ENCODE assay signal across 24 cellular contexts in the genomic region with DNA sequence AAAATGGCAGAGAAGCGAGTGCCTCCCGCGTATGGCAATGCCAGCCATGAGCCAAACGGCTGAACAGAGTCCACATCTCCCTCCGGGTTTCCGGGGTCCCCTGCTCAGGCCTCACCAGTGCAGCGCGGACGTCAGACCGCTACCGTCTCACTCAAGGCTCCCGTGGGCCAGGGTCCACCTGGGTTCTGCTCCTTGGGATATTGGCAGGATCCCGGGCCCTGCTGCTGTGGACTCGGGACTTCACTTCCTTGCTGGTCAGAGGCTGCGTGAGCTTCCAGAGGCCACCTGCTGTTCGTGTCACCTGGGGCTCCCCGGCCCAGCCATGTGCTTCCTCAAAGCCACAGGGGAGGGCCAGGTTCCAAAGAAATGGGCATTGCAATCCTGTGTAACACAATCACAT. TPM values are rescaled to one million over a fixed set of nuclear protein-coding genes. Genes with fewer than 3 reads are reported as not detected.
DNase-seq lines count a peak whose midpoint lies in the region; ATAC-seq and TF ChIP-seq lines count a peak whose summit lies in the region.
"Had no signal": no experiment of that assay in that cellular context is flagged by ENCODE, and none has a peak within 500 bp of the region (broad histone marks: within the 10 kb centered on the region; RNA-seq: fewer than 3 reads in every experiment).

No MANE protein-coding gene starts in this region.

- H3K27me3 Mint-ChIP-seq in central memory CD8-positive, alpha-beta T cell = no peaks in the 10 kb centered on the region
- H3K27me3 Mint-ChIP-seq: IgD-negative memory B cell had no signal

- H3K9me3 ChIP-seq in neuronal stem cell (replicated peaks in 1 of 2; ENCODE audit: control insufficient read depth in 2 of 2, insufficient read depth in 1 of 2, low read depth in 1 of 2, low read length in 2 of 2) (peaks cover 11 to 13% of the 10 kb centered on the region in 2 donors), BE2C (peaks cover 6% of the 10 kb centered on the region)

- no peak overlapping the region for H2AFZ ChIP-seq in neuronal stem cell (ENCODE audit: low read length)

- TF ChIP-seq CTCF in BE2C (IDR thresholded peaks at IDR 0.05; ENCODE audit: low read depth, low read length) = no peak

- ATAC-seq in central memory CD8-positive, alpha-beta T cell (replicated peaks; ENCODE audit: extremely low read depth, poor library complexity, severe bottlenecking) = no peak
- ATAC-seq: A549; CD8-positive, alpha-beta T cell; GM12878; HepG2 had no signal

- H3K18ac ChIP-seq in neuronal stem cell (ENCODE audit: low read length) = peak overlapping the region; percentile 13

- H3K4me3 ChIP-seq in neuronal stem cell (ENCODE audit: low read length in 2 of 2) = no peak overlapping the region
- H3K4me3 ChIP-seq in BE2C (ENCODE audit: low read depth, low read length) = no peak overlapping the region
- H3K4me3 ChIP-seq: A549, BLaER1, GM12878 had no signal

- peaks cover 13% of the 10 kb centered on the region for H3K36me3 Mint-ChIP-seq in central memory CD8-positive, alpha-beta T cell (ENCODE audit: insufficient read depth)
- H3K36me3 Mint-ChIP-seq: IgD-negative memory B cell had no signal

- no peak overlapping the region for H3K4me3 Mint-ChIP-seq in central memory CD8-positive, alpha-beta T cell
- H3K4me3 Mint-ChIP-seq: CD14-positive monocyte; CD8-positive, alpha-beta T cell had no signal

- H3K23ac ChIP-seq in neuronal stem cell (ENCODE audit: low read depth, low read length, poor library complexity) = no peak overlapping the region

- H4K8ac ChIP-seq in neuronal stem cell (ENCODE audit: low read depth, low read length) = no peak overlapping the region

- H3K27ac ChIP-seq in neuronal stem cell (replicated peaks; ENCODE audit: low read length) = no peak overlapping the region
- H3K27ac ChIP-seq: 22Rv1, A549, BLaER1, HL-60 had no signal

- H3K4me2 ChIP-seq in neuronal stem cell (ENCODE audit: insufficient read depth, low read length, poor library complexity, severe bottlenecking) = no peak overlapping the region
- H3K4me2 ChIP-seq: A549, BLaER1 had no signal

- peaks cover 3% of the 10 kb centered on the region for H3K79me1 ChIP-seq in neuronal stem cell (ENCODE audit: low read depth, low read length)

- peak overlapping the region; percentile 54 for H3K9ac ChIP-seq in neuronal stem cell (ENCODE audit: low read depth, low read length, poor library complexity)
- H3K9ac ChIP-seq: BLaER1 had no signal

- H2BK12ac ChIP-seq in neuronal stem cell (ENCODE audit: low read length) = peak overlapping the region; percentile 30

- no peaks in the 10 kb centered on the region for H3K9me3 Mint-ChIP-seq in central memory CD8-positive, alpha-beta T cell
- H3K9me3 Mint-ChIP-seq: CD8-positive, alpha-beta T cell had no signal

- DNase-seq in NCI-H146 (lab: John Stamatoyannopoulos, UW) = peak; percentile 19
- no peak for DNase-seq in NCI-H146 treated with DMSO at 0.1 percent for 48 hours (lab: John Stamatoyannopoulos, UW; ENCODE audit: unreplicated experiment)
- no peak for DNase-seq in central memory CD8-positive, alpha-beta T cell (ENCODE audit: low spot score in 2 of 2)
- no peak for DNase-seq in neuronal stem cell (ENCODE audit: low spot score)
- DNase-seq in DMS153 (lab: John Stamatoyannopoulos, UW) = no peak
- DNase-seq in BE2C = no peak
- no peak for DNase-seq in DMS79 (lab: John Stamatoyannopoulos, UW)
- DNase-seq: AML-193; CD8-positive, alpha-beta T cell; COR-L47; DMS 273 treated with DMSO at 0.1 percent for 48 hours; DND-41; EL; HCEC 1CT; Karpas-422; KBM-7 had no signal

- H2AK5ac ChIP-seq in neuronal stem cell (ENCODE audit: low read depth, low read length) = peak overlapping the region; percentile 95

- peaks cover 0 to 4% of the 10 kb centered on the region in 2 donors for H3K36me3 ChIP-seq in neuronal stem cell (replicated peaks in 1 of 2; ENCODE audit: control insufficient read depth in 2 of 2, insufficient read depth in 2 of 2, low read length in 2 of 2)
- H3K36me3 ChIP-seq in BE2C = no peaks in the 10 kb centered on the region
- H3K36me3 ChIP-seq: BLaER1 had no signal

- peaks cover 10% of the 10 kb centered on the region in 2 donors for H3K4me1 ChIP-seq in neuronal stem cell (ENCODE audit: control insufficient read depth in 2 of 2, insufficient read depth in 1 of 2, low read depth in 1 of 2, low read length in 2 of 2)
- H3K4me1 ChIP-seq in BE2C = no peaks in the 10 kb centered on the region

- H3K4ac ChIP-seq in neuronal stem cell (ENCODE audit: low read length) = no peak overlapping the region

- H2BK5ac ChIP-seq in neuronal stem cell (ENCODE audit: low read length) = no peak overlapping the region

- H3K27ac Mint-ChIP-seq in central memory CD8-positive, alpha-beta T cell (ENCODE audit: low read depth) = peak overlapping the region; percentile 68
- H3K27ac Mint-ChIP-seq: CD8-positive, alpha-beta T cell had no signal

- peaks cover 11 to 72% (median 61%) of the 10 kb centered on the region in 3 experiments for H3K27me3 ChIP-seq in neuronal stem cell (ENCODE audit: control insufficient read depth in 3 of 3, insufficient read depth in 3 of 3, low read depth in 1 of 3, low read length in 3 of 3)
- H3K27me3 ChIP-seq in BE2C = peaks cover 44% of the 10 kb centered on the region

- H4K91ac ChIP-seq in neuronal stem cell (ENCODE audit: low read depth, low read length, poor library complexity) = no peak overlapping the region

- H3K4me1 Mint-ChIP-seq in central memory CD8-positive, alpha-beta T cell = peaks cover 33% of the 10 kb centered on the region

- no CpG with 5 or more reads among the region's 17 CpGs for WGBS in neuronal stem cell (ENCODE audit: extremely low coverage in 2 of 2, insufficient read length in 2 of 2, insufficient replicate concordance in 1 of 2), 2 donors

- H2BK120ac ChIP-seq in neuronal stem cell (ENCODE audit: low read depth, low read length) = no peak overlapping the region

- H3K14ac ChIP-seq in neuronal stem cell (ENCODE audit: low read length) = no peak overlapping the region

- H2BK15ac ChIP-seq in neuronal stem cell (ENCODE audit: low read length) = no peak overlapping the region

RNA-seq across cellular contexts. Expression of gene CLPTM1L, which starts 38.4 kb away (rescaled TPM):
- polyA plus RNA-seq in neuronal stem cell (2013, experiment 1 of 2) = 49.2 TPM
- 50.1 TPM for polyA plus RNA-seq in neuronal stem cell (2013, experiment 2 of 2)
- polyA plus RNA-seq in BE2C (2012; ENCODE audit: insufficient read depth, insufficient read length, low read depth) = 240 TPM
